8 cellular contexts compared by ENCODE assay signal in the genomic region with DNA sequence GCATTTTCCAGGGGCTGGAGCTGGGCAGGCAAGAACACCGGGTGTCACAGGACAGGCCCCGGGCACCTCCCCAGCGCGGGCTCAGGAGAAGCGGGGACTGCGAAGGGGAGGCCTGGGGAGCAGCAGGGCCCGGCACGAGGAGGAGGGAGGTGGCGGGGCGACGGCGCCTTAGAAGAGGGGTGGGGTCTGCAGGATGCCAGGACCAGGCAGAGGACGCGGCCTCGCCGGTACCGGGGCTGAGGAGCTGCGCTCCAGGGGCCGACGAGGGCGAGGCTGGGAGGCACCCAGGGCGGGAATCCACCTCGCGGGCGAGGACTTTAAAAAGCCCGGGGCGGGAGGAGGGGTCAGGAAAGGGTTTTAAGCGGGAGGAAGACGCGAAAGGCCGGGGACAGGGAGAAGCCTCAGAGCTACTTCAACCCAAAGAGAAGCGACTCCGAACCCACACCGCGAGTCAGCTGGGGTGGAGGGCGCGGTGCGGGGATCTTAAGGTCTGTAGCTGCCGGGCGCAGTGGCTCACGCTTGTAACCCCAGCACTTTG. TPM values are rescaled to one million over a fixed set of nuclear protein-coding genes. Genes with fewer than 3 reads are reported as not detected.
DNase-seq lines count a peak whose midpoint lies in the region; ATAC-seq, FAIRE-seq and TF ChIP-seq lines count a peak whose summit lies in the region.

No MANE protein-coding gene starts in this region.

- 0 out of 2 replicates have a peak, but pooled peaks have one; percentile 4 for TF ChIP-seq POLR2A in GM12892 (IDR thresholded peaks at IDR 0.05; ENCODE audit: low read depth, low read length)

- DNase-seq in GM12892 (ENCODE audit: insufficient read length) (peak; percentile 20), T-helper 2 cell (peak in 4 of 5 experiments; percentile 2 to 17 (median 17)), cerebellum (ENCODE audit: low spot score) (peak; percentile 14), kidney tubule cell (ENCODE audit: low spot score) (peak; percentile 53)
- peak; percentile 51 for DNase-seq in stimulated activated CD4-positive, alpha-beta T cell treated with anti-CD3 and anti-CD28 coated beads, Interleukin-15, amount 100 ng/mL, for 24 hours

- FAIRE-seq in GM12892 (lab: Jason Lieb, UNC), result no peak

- no peak for ATAC-seq in HG02852 (IDR thresholded peaks at IDR 0.05; ENCODE audit: unreplicated experiment)
- no peak for ATAC-seq in HG02884 (IDR thresholded peaks at IDR 0.05; ENCODE audit: unreplicated experiment)
- ATAC-seq in HG02973 (IDR thresholded peaks at IDR 0.05; ENCODE audit: unreplicated experiment), result no peak

RNA-seq across cellular contexts. Expression of a gene that starts 0.7 kb away (rescaled TPM):
- polyA plus RNA-seq in GM12892 (2012; ENCODE audit: missing spikeins), result 4.9 TPM
- total RNA-seq in cerebellum, result 22.7 TPM

RNA-seq across cellular contexts. Expression of a gene that starts 25.5 kb away (rescaled TPM):
- polyA plus RNA-seq in GM12892 (2012; ENCODE audit: missing spikeins), result 0.78 TPM
- 13.0 TPM for total RNA-seq in cerebellum

RNA-seq across cellular contexts. Expression of a gene that starts 35.0 kb away (rescaled TPM):
- polyA plus RNA-seq in GM12892 (2012; ENCODE audit: missing spikeins), result 3.8 TPM
- 7.2 TPM for total RNA-seq in cerebellum

RNA-seq across cellular contexts. Expression of a gene that starts 55.0 kb away (rescaled TPM):
- 25.9 TPM for polyA plus RNA-seq in GM12892 (2012; ENCODE audit: missing spikeins)
- 41.1 TPM for total RNA-seq in cerebellum
